In genomic region chr13:43787518-43787891, GRCh38 we compare ENCODE assay signal across 8 cellular contexts. TPM values are rescaled to one million over a fixed set of nuclear protein-coding genes. Genes with fewer than 3 reads are reported as not detected.
DNase-seq lines count a peak whose midpoint lies in the region; ATAC-seq, FAIRE-seq and TF ChIP-seq lines count a peak whose summit lies in the region.

No MANE protein-coding gene starts in this region.

- no peak overlapping the region for H2BK120ac ChIP-seq in trophoblast cell (ENCODE audit: insufficient read depth, low read length, poor library complexity)

- TF ChIP-seq CTCF in OCI-LY7 (conservative IDR thresholded peaks at IDR 0.05; ENCODE audit: low read length) (no peak), epithelial cell of esophagus (IDR thresholded peaks at IDR 0.05; ENCODE audit: insufficient read depth, low read depth, low read length, missing control alignments) (no peak)

- H3K27ac ChIP-seq in OCI-LY7 (ENCODE audit: low read depth, low read length, poor library complexity, severe bottlenecking) (no peak overlapping the region), trophoblast cell (ENCODE audit: low read depth, low read length) (no peak overlapping the region), aorta (ENCODE audit: low read depth in 1 of 2, low read length in 2 of 2) (no peak overlapping the region)

- no peak overlapping the region for H3K4ac ChIP-seq in trophoblast cell (ENCODE audit: low read depth, low read length)

- in situ Hi-C loops in G401 (cut with HindIII; ENCODE audit: low sequenced_read_pairs), result no loop called here

- H3K27me3 ChIP-seq in trophoblast cell (ENCODE audit: insufficient read depth, low read length), result peaks cover 10% of the 10 kb centered on the region
- no peaks in the 10 kb centered on the region for H3K27me3 ChIP-seq in aorta (ENCODE audit: control insufficient read depth in 1 of 2, insufficient read depth in 2 of 2, low read length in 1 of 2)

- 100% methylated on average over 1 of the region's 9 CpGs for WGBS in trophoblast cell (ENCODE audit: extremely low coverage, insufficient coverage, insufficient read length)
- whole genome bisulfite sequencing in aorta, 2 donors, result 15 to 17% methylated on average over 9 of the region's 9 CpGs

- H3K4me3 ChIP-seq in OCI-LY7 (ENCODE audit: low read depth, low read length, poor library complexity, severe bottlenecking) (peak overlapping the region; percentile 70), epithelial cell of esophagus (ENCODE audit: low read length) (peak overlapping the region; percentile 45), trophoblast cell (ENCODE audit: low read depth, low read length) (peak overlapping the region; percentile 78), aorta (ENCODE audit: low read length in 2 of 2) (peak overlapping the region in 1 of 2 donors; percentile 81)

- no peaks in the 10 kb centered on the region; the same call in 1 of the 2 replicates for H3K9me2 ChIP-seq in OCI-LY7 (ENCODE audit: insufficient read depth, low read length)

- FAIRE-seq in GM12891 (lab: Jason Lieb, UNC), result no peak

- CTCF ChIA-PET in OCI-LY7 (lab: Charles Lee; ENCODE audit: unreplicated experiment), result no interaction called here

- H3K9me3 ChIP-seq in OCI-LY7 (ENCODE audit: low read length), result no peaks in the 10 kb centered on the region
- peaks cover 3% of the 10 kb centered on the region for H3K9me3 ChIP-seq in trophoblast cell (ENCODE audit: insufficient read depth, low read depth, low read length)
- no peaks in the 10 kb centered on the region for H3K9me3 ChIP-seq in aorta (ENCODE audit: control insufficient read depth, low read length)

- no peak overlapping the region for H4K12ac ChIP-seq in trophoblast cell (ENCODE audit: low read depth, low read length)

- peak overlapping the region; percentile 62 for H2AFZ ChIP-seq in OCI-LY7 (ENCODE audit: low read length)
- H2AFZ ChIP-seq in trophoblast cell (ENCODE audit: insufficient read depth, low read length, poor library complexity), result peak overlapping the region; percentile 38

- no peak overlapping the region for H4K91ac ChIP-seq in trophoblast cell (ENCODE audit: low read depth, low read length)

- no peak overlapping the region for H3K23ac ChIP-seq in trophoblast cell (ENCODE audit: low read length)

- H2BK12ac ChIP-seq in trophoblast cell (ENCODE audit: low read length), result no peak overlapping the region

- H4K8ac ChIP-seq in trophoblast cell (ENCODE audit: low read depth, low read length), result no peak overlapping the region

- H3K4me1 ChIP-seq in OCI-LY7 (ENCODE audit: insufficient read depth, low read length, poor library complexity, severe bottlenecking) (peaks cover 12% of the 10 kb centered on the region), trophoblast cell (ENCODE audit: control insufficient read depth in 1 of 2, insufficient read depth in 2 of 2, low read length in 2 of 2) (peaks cover 8 to 14% of the 10 kb centered on the region in 2 experiments), aorta (ENCODE audit: control insufficient read depth in 1 of 2, insufficient read depth in 2 of 2, low read length in 2 of 2) (no peaks in the 10 kb centered on the region)

- no peak for ATAC-seq in aorta (ENCODE audit: low FRiP score)

- no TSS peak for BruUV-seq in OCI-LY7 (replicated peaks; lab: Mats Ljungman, UMichigan)

- TF ChIP-seq POLR2A in GM12891 (IDR thresholded peaks at IDR 0.05; ENCODE audit: low read depth, low read length), result no peak

- no peaks in the 10 kb centered on the region for H3K79me2 ChIP-seq in OCI-LY7 (ENCODE audit: insufficient read depth, low read depth, low read length)
- H3K79me2 ChIP-seq in trophoblast cell (ENCODE audit: control insufficient read depth, insufficient read depth, low read length, poor library complexity), result no peaks in the 10 kb centered on the region

- H4K20me1 ChIP-seq in OCI-LY7 (ENCODE audit: insufficient read depth, low read length), result peaks cover 4% of the 10 kb centered on the region; the same call in 1 of the 2 replicates

- no peak overlapping the region for H2AK5ac ChIP-seq in trophoblast cell (ENCODE audit: low read length)

- H3K79me1 ChIP-seq in trophoblast cell (ENCODE audit: low read length), result no peaks in the 10 kb centered on the region

- no peak overlapping the region for H2BK5ac ChIP-seq in trophoblast cell (ENCODE audit: low read depth, low read length, poor library complexity)

- H3K36me3 ChIP-seq in OCI-LY7 (ENCODE audit: insufficient read depth, low read length), result no peaks in the 10 kb centered on the region
- no peaks in the 10 kb centered on the region for H3K36me3 ChIP-seq in trophoblast cell (ENCODE audit: control insufficient read depth in 1 of 2, insufficient read depth in 2 of 2, low read length in 2 of 2)
- H3K36me3 ChIP-seq in aorta (ENCODE audit: control insufficient read depth in 1 of 2, insufficient read depth in 2 of 2, low read length in 1 of 2), result no peaks in the 10 kb centered on the region

- H3K18ac ChIP-seq in trophoblast cell (ENCODE audit: low read length), result no peak overlapping the region

- H3K14ac ChIP-seq in trophoblast cell (ENCODE audit: low read length), result no peak overlapping the region

- POLR2A ChIA-PET in OCI-LY7 (lab: Charles Lee), result interaction anchor here (0.6 kb wide), 1 partner anchor 11 kb away, joined by 4 read pairs; no protein-coding TSS in a partner anchor

- DNase-seq in Daoy (ENCODE audit: low read depth) (peak; percentile 3), OCI-LY7 (ENCODE audit: low spot score) (no peak), epithelial cell of esophagus (ENCODE audit: low read depth) (no peak), trophoblast cell (no peak), aorta (no peak), GM12891 (ENCODE audit: insufficient read length, low spot score) (no peak), G401 (ENCODE audit: low spot score) (no peak)
- DNase-seq in stimulated activated naive CD4-positive, alpha-beta T cell treated with Interleukin-2 at 50 U/mL for 16 hours (lab: John Stamatoyannopoulos, UW), result no peak

- H3K4me2 ChIP-seq in OCI-LY7 (ENCODE audit: low read length), result peak overlapping the region; percentile 86
- peak overlapping the region; percentile 100 for H3K4me2 ChIP-seq in trophoblast cell (ENCODE audit: low read length)

- H3K9ac ChIP-seq in trophoblast cell (ENCODE audit: low read length), result peak overlapping the region; percentile 8

- intact Hi-C loops in OCI-LY7 (cut with micrococcal nuclease; ENCODE audit: unreplicated experiment) (no loop called here), aorta (cut with DNase I) (no loop called here)

TF ChIP-seq in GM12891, 5 proteins besides CTCF, POLR2A, EP300 and RAD21:
- TF ChIP-seq SPI1 (IDR thresholded peaks at IDR 0.05; ENCODE audit: low read depth, low read length), result no peak
- no peak for TF ChIP-seq POU2F2 (IDR thresholded peaks at IDR 0.05; ENCODE audit: low read depth, low read length)

RNA-seq across cellular contexts. Expression of gene ENOX1, which starts 0.7 kb away (rescaled TPM):
- 0.69 and 1.5 TPM in 2 replicates for total RNA-seq in Daoy (2014; rRNA removed; shearing (Covaris generic))
- total RNA-seq in OCI-LY7 (2014; rRNA removed; shearing (Covaris generic)), result 0.03 TPM in 1 of 2 replicates, not detected in the other
- total RNA-seq in OCI-LY7 (2022) (not detected in 2 replicates), aorta (1 to 10 TPM; 1.4 to 2.2 TPM)
- 0.64 and 0.90 TPM in 2 replicates for polyA plus RNA-seq in trophoblast cell (2013)
- polyA plus RNA-seq in aorta, result under 1 TPM in 1 of 2 donors, not detected in 1; 0.15 TPM
- 1.2 TPM for polyA plus RNA-seq in GM12891 (2012; ENCODE audit: low read depth, missing spikeins)
- not detected in 2 replicates for total RNA-seq in G401 (2014; rRNA removed; shearing (Covaris generic))
